Comparison of ENCODE assay signal across 13 cellular contexts in genomic region chr3:65902304-65902793, GRCh38.
A peak's percentile ranks its signal among the peaks of the same experiment; 100 is the strongest.
DNase-seq lines count a peak whose midpoint lies in the region; ATAC-seq and TF ChIP-seq lines count a peak whose summit lies in the region.
"Had no signal": no experiment of that assay in that cellular context is flagged by ENCODE, and none has a peak within 500 bp of the region (broad histone marks: within the 10 kb centered on the region; RNA-seq: fewer than 3 reads in every experiment).

No MANE protein-coding gene starts in this region.

- H2AK5ac ChIP-seq in H9 (ENCODE audit: insufficient read length, low read length): no peak overlapping the region

- H3K79me2 ChIP-seq in H9 (ENCODE audit: insufficient read depth, low read length) (peaks cover 8% of the 10 kb centered on the region; the same call in 1 of the 2 replicates), parathyroid adenoma (peaks cover 2% of the 10 kb centered on the region)

- H2BK20ac ChIP-seq in H9 (ENCODE audit: low read depth, low read length, poor library complexity, severe bottlenecking): no peak overlapping the region

- H3K4me2 ChIP-seq in H9 (ENCODE audit: insufficient read depth, insufficient read length, low read length): peak overlapping the region; percentile 46
- no peak overlapping the region for H3K4me2 ChIP-seq in parathyroid adenoma (ENCODE audit: low read length)
- H3K4me2 ChIP-seq: BLaER1 had no signal

- 0 out of 3 replicates have a peak, but pooled peaks have one; percentile 15 for TF ChIP-seq CTCF in H9 (conservative IDR thresholded peaks at IDR 0.05)
- no peak for TF ChIP-seq CTCF in WTC11 (IDR thresholded peaks at IDR 0.05)
- TF ChIP-seq CTCF in parathyroid adenoma (IDR thresholded peaks at IDR 0.05): no peak

- H3K18ac ChIP-seq in H9 (ENCODE audit: insufficient read length, low read depth, low read length): no peak overlapping the region

- no peak overlapping the region for H2BK120ac ChIP-seq in H9 (ENCODE audit: low read depth, low read length, poor library complexity, severe bottlenecking)

- no peak overlapping the region for H2AFZ ChIP-seq in H9 (ENCODE audit: low read length)
- H2AFZ ChIP-seq in parathyroid adenoma: peak overlapping the region; percentile 45

- H2BK12ac ChIP-seq in H9 (ENCODE audit: insufficient read length, low read depth, low read length): no peak overlapping the region

- H3K56ac ChIP-seq in H9 (ENCODE audit: insufficient read length, low read depth, low read length): no peak overlapping the region

- H3K27me3 ChIP-seq in H9 (ENCODE audit: insufficient read depth, low read length) (no peaks in the 10 kb centered on the region), iPS DF 6.9 (ENCODE audit: control insufficient read depth, insufficient read depth, low read length) (no peaks in the 10 kb centered on the region), parathyroid adenoma (ENCODE audit: control insufficient read depth, insufficient read depth, low read length) (no peaks in the 10 kb centered on the region)
- H3K27me3 ChIP-seq: BLaER1 had no signal

- H3K23ac ChIP-seq in H9 (ENCODE audit: insufficient read length, low read depth, low read length): no peak overlapping the region

- H3K4me3 ChIP-seq in iPS DF 6.9 (ENCODE audit: low read length): no peak overlapping the region; the same call in 1 of the 2 replicates
- no peak overlapping the region for H3K4me3 ChIP-seq in parathyroid adenoma (ENCODE audit: low read depth, low read length)
- H3K4me3 ChIP-seq: BLaER1 had no signal

- peak overlapping the region; percentile 56 for H3K27ac ChIP-seq in H9 (ENCODE audit: insufficient read length, low read depth, low read length)
- peak overlapping the region; percentile 49 for H3K27ac ChIP-seq in iPS DF 6.9 (ENCODE audit: low read length)
- no peak overlapping the region for H3K27ac ChIP-seq in parathyroid adenoma
- H3K27ac ChIP-seq: BLaER1 had no signal

- H4K5ac ChIP-seq in H9 (ENCODE audit: insufficient read length, low read depth, low read length): no peak overlapping the region

- peaks cover 4% of the 10 kb centered on the region; the same call in 1 of the 2 replicates for H3K4me1 ChIP-seq in H9 (ENCODE audit: insufficient read depth, low read length)
- peaks cover 4% of the 10 kb centered on the region; the same call in 1 of the 2 replicates for H3K4me1 ChIP-seq in iPS DF 6.9 (ENCODE audit: control insufficient read depth, insufficient read depth, low read length)
- peaks cover 10% of the 10 kb centered on the region for H3K4me1 ChIP-seq in parathyroid adenoma
- H3K4me1 ChIP-seq: BLaER1 had no signal

- H4K91ac ChIP-seq in H9 (ENCODE audit: insufficient read length, low read depth, low read length): no peak overlapping the region

- DNase-seq in H9 (peak; percentile 83), WTC11 (ENCODE audit: low spot score) (peak; percentile 55), iPS DF 6.9 (ENCODE audit: low read depth, low spot score) (peak; percentile 48), hippocampal formation (lab: John Stamatoyannopoulos, UW) (no peak)
- DNase-seq: activated CD4-positive, CD25-positive, alpha-beta regulatory T cell; Karpas-422; SHP77 had no signal

- H4K8ac ChIP-seq in H9 (replicated peaks; ENCODE audit: insufficient read length, low read depth, low read length): no peak overlapping the region

- H3K27ac Mint-ChIP-seq in H9 (peak overlapping the region; percentile 79 to 97 (median 91)), WTC11 (peak overlapping the region; percentile 97)
- H3K27ac Mint-ChIP-seq: activated T-helper 17 cell treated with anti-CD3 and anti-CD28 coated beads, Interleukin-2, amount 50 U/mL, for 72 hours had no signal

- H2BK15ac ChIP-seq in H9 (ENCODE audit: low read depth, low read length): no peak overlapping the region

- no peaks in the 10 kb centered on the region for H3K23me2 ChIP-seq in H9 (ENCODE audit: insufficient read length, low read depth, low read length, poor library complexity, severe bottlenecking)

- no CpG with 5 or more reads among the region's 8 CpGs for WGBS in H9 (ENCODE audit: extremely low coverage, insufficient read length, low lambda C conversion rate)
- WGBS in iPS DF 6.9 (ENCODE audit: insufficient coverage, insufficient read length): no CpG with 5 or more reads among the region's 8 CpGs

- H3K9me3 Mint-ChIP-seq in H9 (no peaks in the 10 kb centered on the region; a peak in 1 of 5 replicates), WTC11 (no peaks in the 10 kb centered on the region)
- H3K9me3 Mint-ChIP-seq: activated T-helper 17 cell treated with anti-CD3 and anti-CD28 coated beads, Interleukin-2, amount 50 U/mL, for 72 hours had no signal

- H3K9me3 ChIP-seq in H9 (ENCODE audit: control insufficient read depth, low read depth, low read length) (no peaks in the 10 kb centered on the region), iPS DF 6.9 (ENCODE audit: control insufficient read depth, insufficient read depth, low read length) (no peaks in the 10 kb centered on the region), parathyroid adenoma (ENCODE audit: control insufficient read depth, low read length) (no peaks in the 10 kb centered on the region)
- H3K9me3 ChIP-seq: BLaER1 had no signal

- H3K4me3 Mint-ChIP-seq in H9 (peak overlapping the region; percentile 55 to 76), WTC11 (peak overlapping the region; percentile 63)
- H3K4me3 Mint-ChIP-seq: activated T-helper 17 cell treated with anti-CD3 and anti-CD28 coated beads, Interleukin-2, amount 50 U/mL, for 72 hours had no signal

- POLR2A ChIA-PET in WTC11 (lab: Charles Lee): interaction anchor here (1.8 kb wide), 1 partner anchor 135 kb away, joined by 6 read pairs; no protein-coding TSS in a partner anchor

- ATAC-seq in WTC11 (peak; percentile 94), HG02970 (IDR thresholded peaks at IDR 0.05; ENCODE audit: low FRiP score, unreplicated experiment) (no peak), HG02840 (IDR thresholded peaks at IDR 0.05; ENCODE audit: low FRiP score, unreplicated experiment) (no peak), HG02885 (IDR thresholded peaks at IDR 0.05; ENCODE audit: poor library complexity, unreplicated experiment) (no peak)
- ATAC-seq: activated T-helper 17 cell treated with anti-CD3 and anti-CD28 coated beads, Interleukin-2, amount 50 U/mL, for 72 hours had no signal

- CTCF ChIA-PET in WTC11 (lab: Charles Lee): interaction anchor here (0.9 to 1.4 kb wide), 5 partner anchors 12 to 236 kb away, joined by 3 to 8 read pairs (median 5); no protein-coding TSS in a partner anchor

- H3T11ph ChIP-seq in H9 (ENCODE audit: low read length): no peak overlapping the region

- no peak overlapping the region for H3K9ac ChIP-seq in H9 (ENCODE audit: extremely low read depth, insufficient read length, low read length)
- H3K9ac ChIP-seq in parathyroid adenoma: no peak overlapping the region
- H3K9ac ChIP-seq: BLaER1 had no signal

- no peaks in the 10 kb centered on the region for H3K36me3 ChIP-seq in iPS DF 6.9 (ENCODE audit: control insufficient read depth, insufficient read depth, low read length)
- H3K36me3 ChIP-seq in parathyroid adenoma (ENCODE audit: control insufficient read depth, insufficient read depth, low read length): no peaks in the 10 kb centered on the region
- H3K36me3 ChIP-seq: BLaER1 had no signal

- H3K27me3 Mint-ChIP-seq in H9 (ENCODE audit: low read depth) (no peaks in the 10 kb centered on the region), WTC11 (ENCODE audit: low read depth) (no peaks in the 10 kb centered on the region)
- H3K27me3 Mint-ChIP-seq: activated T-helper 17 cell treated with anti-CD3 and anti-CD28 coated beads, Interleukin-2, amount 50 U/mL, for 72 hours had no signal

- peaks cover 34 to 37% of the 10 kb centered on the region in 2 experiments for H3K4me1 Mint-ChIP-seq in H9
- peaks cover 35% of the 10 kb centered on the region for H3K4me1 Mint-ChIP-seq in WTC11
- H3K4me1 Mint-ChIP-seq: activated T-helper 17 cell treated with anti-CD3 and anti-CD28 coated beads, Interleukin-2, amount 50 U/mL, for 72 hours had no signal

- peaks cover 2% of the 10 kb centered on the region for H3K79me1 ChIP-seq in H9 (ENCODE audit: insufficient read depth, low read depth, low read length, poor library complexity, severe bottlenecking)

- no peak overlapping the region for H2BK5ac ChIP-seq in H9 (ENCODE audit: insufficient read length, low read length)

- H3K36me3 Mint-ChIP-seq in H9 (ENCODE audit: insufficient read depth in 1 of 3, low read depth in 3 of 3) (no peaks in the 10 kb centered on the region; a peak in 1 of 7 replicates), WTC11 (no peaks in the 10 kb centered on the region)

- no peak overlapping the region for H3K4ac ChIP-seq in H9 (ENCODE audit: low read depth, low read length)

- H3K14ac ChIP-seq in H9 (ENCODE audit: insufficient read depth, low read length): no peak overlapping the region

- H4K20me1 ChIP-seq in H9 (ENCODE audit: control insufficient read depth, insufficient read depth, insufficient read length): no peaks in the 10 kb centered on the region

TF ChIP-seq in WTC11, 78 proteins besides CTCF, POLR2A, EP300 and RAD21:
- TF ChIP-seq SP1 (CRISPR knock-in tag; conservative IDR thresholded peaks at IDR 0.05) (0 out of 2 replicates have a peak, but pooled peaks have one; percentile 26), JAZF1 (CRISPR knock-in tag; IDR thresholded peaks at IDR 0.05) (no peak)
TF ChIP-seq in WTC11: peak in this region for 1.

Comparison
In these comparisons a context has a peak if more than half of its experiments do, and no peak if none do; other contexts are left out.
1. DNase-seq: peak in H9 (single experiment), WTC11 (single experiment) and iPS DF 6.9 (single experiment); none in hippocampal formation (0 of 2).